ENCODE assay signal across 28 cellular contexts in the genomic region with DNA sequence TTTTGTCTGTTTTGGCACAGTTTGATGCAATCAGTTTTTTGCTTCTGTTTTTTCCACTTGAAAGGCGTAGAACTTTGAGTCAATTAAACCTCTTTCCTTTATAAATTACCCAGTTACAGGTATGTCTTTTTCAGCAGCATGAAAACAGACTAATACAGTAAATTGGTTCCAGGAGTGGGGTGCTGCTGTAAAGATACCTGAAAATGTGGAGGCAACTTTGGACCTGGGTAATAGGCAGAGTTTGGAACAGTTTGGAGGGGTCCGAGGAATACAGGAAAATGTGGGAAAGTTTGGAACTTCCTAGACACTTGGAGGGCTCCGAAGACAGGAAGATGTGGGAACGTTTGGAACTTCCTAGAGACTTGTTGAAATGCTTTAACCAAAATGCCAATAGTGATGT.
"Had no signal": no experiment of that assay in that cellular context is flagged by ENCODE, and none has a peak within 500 bp of the region (broad histone marks: within the 10 kb centered on the region; RNA-seq: fewer than 3 reads in every experiment).

No MANE protein-coding gene starts in this region.

- H3K27ac ChIP-seq: colonic mucosa, coronary artery, dorsolateral prefrontal cortex, epithelial cell of prostate, esophagus muscularis mucosa, esophagus squamous epithelium, foreskin keratinocyte, gastrocnemius medialis, gastroesophageal sphincter, heart left ventricle, heart right ventricle had no signal

- H3K4me1 ChIP-seq: colonic mucosa, esophagus muscularis mucosa, esophagus squamous epithelium, foreskin keratinocyte, gastrocnemius medialis, heart left ventricle, heart right ventricle had no signal

- FAIRE-seq: colon, endometrium, endothelial cell of umbilical vein, frontal cortex had no signal

- H3K36me3 ChIP-seq: colonic mucosa, esophagus muscularis mucosa, esophagus squamous epithelium, gastrocnemius medialis, gastroesophageal sphincter, heart left ventricle, heart right ventricle had no signal

- H3K4me3 ChIP-seq: colonic mucosa, coronary artery, dorsolateral prefrontal cortex, esophagus muscularis mucosa, esophagus squamous epithelium, gastrocnemius medialis, gastroesophageal sphincter, heart left ventricle, heart right ventricle had no signal

- H3K27me3 ChIP-seq: colonic mucosa, esophagus muscularis mucosa, esophagus squamous epithelium, foreskin keratinocyte, gastrocnemius medialis, gastroesophageal sphincter, heart left ventricle, heart right ventricle had no signal

- DNase-seq: colonic mucosa; cortex of kidney; dermis blood vessel endothelial cell; dorsolateral prefrontal cortex; effector CD4-positive, alpha-beta T cell; effector CD8-positive, alpha-beta T cell; effector memory CD4-positive, alpha-beta T cell; effector memory CD8-positive, alpha-beta T cell; endodermal cell; erythroblast; esophagus squamous epithelium; foreskin fibroblast; foreskin keratinocyte; foreskin melanocyte; gastrocnemius medialis; glutamatergic neuron; head of caudate nucleus; heart left ventricle; heart right ventricle had no signal

- H3K9me3 ChIP-seq: colonic mucosa, gastrocnemius medialis had no signal

- ATAC-seq: effector memory CD8-positive, alpha-beta T cell; esophagus mucosa; foreskin keratinocyte; gastrocnemius medialis; gastroesophageal sphincter; heart left ventricle; heart right ventricle had no signal
